Comparison of ENCODE assay signal across 4 cellular contexts in genomic region chr7:135234095-135234494, GRCh38. TPM values are rescaled to one million over a fixed set of nuclear protein-coding genes. Genes with fewer than 3 reads are reported as not detected.
"Had no signal": no experiment of that assay in that cellular context is flagged by ENCODE, and none has a peak within 500 bp of the region (broad histone marks: within the 10 kb centered on the region; RNA-seq: fewer than 3 reads in every experiment).

No MANE protein-coding gene starts in this region.

RNA-seq across cellular contexts. Expression of gene STRA8, which starts 0.5 kb away (rescaled TPM):
- total RNA-seq: LHCN-M2, M059J, MCF 10A, NCI-H460 had no signal
